Comparison of ENCODE assay signal across 8 cellular contexts in genomic region chr3:66220066-66220465, GRCh38. TPM values are rescaled to one million over a fixed set of nuclear protein-coding genes. Genes with fewer than 3 reads are reported as not detected.
DNase-seq lines count a peak whose midpoint lies in the region; ATAC-seq and TF ChIP-seq lines count a peak whose summit lies in the region.

No MANE protein-coding gene starts in this region.

- H4K20me1 ChIP-seq in H9 (ENCODE audit: control insufficient read depth, insufficient read depth, insufficient read length): no peaks in the 10 kb centered on the region

- no peak overlapping the region for H2AFZ ChIP-seq in H9 (ENCODE audit: low read length)

- H2AK5ac ChIP-seq in H9 (ENCODE audit: insufficient read length, low read length): no peak overlapping the region

- H2BK20ac ChIP-seq in H9 (ENCODE audit: low read depth, low read length, poor library complexity, severe bottlenecking): no peak overlapping the region

- H3K4me3 Mint-ChIP-seq in H9: peak overlapping the region; percentile 69 to 97

- H3K36me3 Mint-ChIP-seq in H9 (ENCODE audit: insufficient read depth in 1 of 3, low read depth in 3 of 3): peaks cover 0 to 12% (median 5%) of the 10 kb centered on the region in 3 experiments; a peak in 5 of 7 replicates

- no CpG with 5 or more reads among the region's 5 CpGs for WGBS in H9 (ENCODE audit: extremely low coverage, insufficient read length, low lambda C conversion rate)
- WGBS in sigmoid colon, 2 donors: 11 to 24% methylated on average over 5 of the region's 5 CpGs

- no peak overlapping the region for H3K14ac ChIP-seq in H9 (ENCODE audit: insufficient read depth, low read length)

- H4K91ac ChIP-seq in H9 (ENCODE audit: insufficient read length, low read depth, low read length): no peak overlapping the region

- ATAC-seq in HG02938 (IDR thresholded peaks at IDR 0.05; ENCODE audit: unreplicated experiment) (no peak), HG03025 (IDR thresholded peaks at IDR 0.05; ENCODE audit: low FRiP score, unreplicated experiment) (no peak)

- H4K8ac ChIP-seq in H9 (replicated peaks; ENCODE audit: insufficient read length, low read depth, low read length): no peak overlapping the region

- no peaks in the 10 kb centered on the region for H3K9me3 ChIP-seq in H9 (ENCODE audit: control insufficient read depth, low read depth, low read length)
- H3K9me3 ChIP-seq in sigmoid colon: no peaks in the 10 kb centered on the region

- H3K4ac ChIP-seq in H9 (ENCODE audit: low read depth, low read length): no peak overlapping the region

- no peak overlapping the region for H3K23ac ChIP-seq in H9 (ENCODE audit: insufficient read length, low read depth, low read length)

- H3K56ac ChIP-seq in H9 (ENCODE audit: insufficient read length, low read depth, low read length): no peak overlapping the region

- H3T11ph ChIP-seq in H9 (ENCODE audit: low read length): no peak overlapping the region

- no peak for TF ChIP-seq EP300 in sigmoid colon (IDR thresholded peaks at IDR 0.05)

- H3K4me3 ChIP-seq in fibroblast of pulmonary artery (replicated peaks; ENCODE audit: low read depth, low read length): peak overlapping the region; percentile 74
- H3K4me3 ChIP-seq in sigmoid colon: peak overlapping the region; percentile 68 to 89 (median 80)

- H3K27ac Mint-ChIP-seq in H9: no peak overlapping the region

- H3K27me3 Mint-ChIP-seq in H9 (ENCODE audit: low read depth): peaks cover 2% of the 10 kb centered on the region

- H3K23me2 ChIP-seq in H9 (ENCODE audit: insufficient read length, low read depth, low read length, poor library complexity, severe bottlenecking): no peaks in the 10 kb centered on the region

- peaks cover 2% of the 10 kb centered on the region for H3K79me1 ChIP-seq in H9 (ENCODE audit: insufficient read depth, low read depth, low read length, poor library complexity, severe bottlenecking)

- no peak overlapping the region for H2BK5ac ChIP-seq in H9 (ENCODE audit: insufficient read length, low read length)

- no peak overlapping the region for H3K18ac ChIP-seq in H9 (ENCODE audit: insufficient read length, low read depth, low read length)

- H2BK12ac ChIP-seq in H9 (ENCODE audit: insufficient read length, low read depth, low read length): no peak overlapping the region

- intact Hi-C loops in sigmoid colon (cut with DNase I): loop anchor here (5.0 to 10.0 kb wide), 2 partner anchors 183 to 435 kb away; partner anchors contain the start of gene MAGI1

- peaks cover 7% of the 10 kb centered on the region in 2 experiments for H3K4me1 Mint-ChIP-seq in H9

- H3K4me1 ChIP-seq in H9 (ENCODE audit: insufficient read depth, low read length): no peaks in the 10 kb centered on the region
- H3K4me1 ChIP-seq in sigmoid colon: peaks cover 0 to 15% (median 8%) of the 10 kb centered on the region in 4 donors

- no peaks in the 10 kb centered on the region for H3K27me3 ChIP-seq in H9 (ENCODE audit: insufficient read depth, low read length)
- H3K27me3 ChIP-seq in sigmoid colon: no peaks in the 10 kb centered on the region

- no peak overlapping the region for H3K9ac ChIP-seq in H9 (ENCODE audit: extremely low read depth, insufficient read length, low read length)

- no peak overlapping the region for H2BK120ac ChIP-seq in H9 (ENCODE audit: low read depth, low read length, poor library complexity, severe bottlenecking)

- H4K5ac ChIP-seq in H9 (ENCODE audit: insufficient read length, low read depth, low read length): no peak overlapping the region

- no peaks in the 10 kb centered on the region for H3K9me3 Mint-ChIP-seq in H9

- no peak for TF ChIP-seq CTCF in H9 (conservative IDR thresholded peaks at IDR 0.05)
- no peak for TF ChIP-seq CTCF in fibroblast of pulmonary artery (IDR thresholded peaks at IDR 0.05; ENCODE audit: low read length, missing control alignments)
- no peak for TF ChIP-seq CTCF in sigmoid colon (IDR thresholded peaks at IDR 0.05)

- TF ChIP-seq POLR2A in sigmoid colon (IDR thresholded peaks at IDR 0.05): no peak

- H3K27ac ChIP-seq in H9 (ENCODE audit: insufficient read length, low read depth, low read length): no peak overlapping the region
- H3K27ac ChIP-seq in sigmoid colon: peak overlapping the region; percentile 71 to 82 (median 76)

- DNase-seq in H9 (no peak), RKO (ENCODE audit: low spot score) (peak; percentile 14), fibroblast of pulmonary artery (ENCODE audit: low read depth) (no peak), sigmoid colon (no peak), NCI-H2081 treated with DMSO at 0.1 percent for 48 hours (lab: John Stamatoyannopoulos, UW) (no peak), mucosa of gallbladder (ENCODE audit: low spot score) (no peak)

- peak overlapping the region; percentile 80 for H3K4me2 ChIP-seq in H9 (ENCODE audit: insufficient read depth, insufficient read length, low read length)

- H3K79me2 ChIP-seq in H9 (ENCODE audit: insufficient read depth, low read length): no peaks in the 10 kb centered on the region; the same call in 1 of the 2 replicates

- H2BK15ac ChIP-seq in H9 (ENCODE audit: low read depth, low read length): no peak overlapping the region

- H3K36me3 ChIP-seq in sigmoid colon: peaks cover 0 to 4% (median 0%) of the 10 kb centered on the region in 4 donors

RNA-seq across cellular contexts. Expression of gene SLC25A26, which starts 0.7 kb away (rescaled TPM):
- total RNA-seq in H9 (2021) (30.2 TPM in 2 replicates), sigmoid colon (10 to 100 TPM; 22.4 to 42.8 (median 28.9) TPM), mucosa of gallbladder (17.1 TPM)
- polyA plus RNA-seq in sigmoid colon: 10 to 100 TPM; 17.8 to 20.0 (median 19.8) TPM
